Comparison of ENCODE assay signal across 27 cellular contexts in the genomic region with DNA sequence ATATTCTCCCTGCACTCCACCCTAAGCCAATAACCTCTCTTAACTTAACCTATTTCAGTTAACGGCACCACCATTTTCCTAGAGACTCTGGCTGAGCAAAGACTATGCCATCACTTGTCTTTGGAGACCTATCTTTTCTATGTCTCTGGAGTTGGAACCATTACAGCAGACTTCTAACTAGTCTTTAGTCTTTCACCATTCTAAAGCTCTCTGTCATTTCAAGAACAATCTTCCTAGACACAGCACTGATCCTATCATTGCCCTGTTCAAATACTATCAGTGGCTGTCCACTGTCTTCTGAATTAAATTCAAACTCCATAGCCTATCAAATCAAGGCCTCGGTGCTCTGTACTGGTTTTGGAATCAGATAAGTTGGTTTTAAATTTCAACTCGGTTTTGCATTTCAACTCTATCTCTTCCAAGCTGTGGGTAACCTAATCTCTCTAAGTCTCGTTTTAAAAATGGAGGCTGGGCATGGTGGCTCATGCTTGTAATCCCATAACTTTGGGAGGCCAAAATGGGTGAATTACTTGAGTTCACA. TPM values are rescaled to one million over a fixed set of nuclear protein-coding genes. Genes with fewer than 3 reads are reported as not detected.
"Had no signal": no experiment of that assay in that cellular context is flagged by ENCODE, and none has a peak within 500 bp of the region (broad histone marks: within the 10 kb centered on the region; RNA-seq: fewer than 3 reads in every experiment).

No MANE protein-coding gene starts in this region.

- H3K9me3 ChIP-seq: left lung, sigmoid colon, stomach, suprapubic skin, tibial nerve, uterus had no signal

- H3K4me3 ChIP-seq: dorsolateral prefrontal cortex, hepatocyte, left lung, lung, sigmoid colon, smooth muscle cell, stomach, suprapubic skin, tibial nerve, uterus had no signal

- H3K27me3 ChIP-seq: dorsolateral prefrontal cortex, hepatocyte, left lung, stomach, suprapubic skin, tibial nerve, uterus had no signal

- H3K4me3 Mint-ChIP-seq: activated naive CD8-positive, alpha-beta T cell treated with anti-CD3 and anti-CD28 coated beads for 36 hours; activated T-cell treated with anti-CD3 and anti-CD28 coated beads, Interleukin-2, amount 50 U/mL, for 4 hours; effector memory CD8-positive, alpha-beta T cell; stimulated activated memory B cell treated with anti-CD40 and anti-IgM and Interleukin-4, amounts not matched to agents 10 μg/mL and 1 μg/mL and 100 μg/mL, for 72 hours; WTC11 had no signal

- H3K36me3 Mint-ChIP-seq: WTC11 had no signal

- H3K4me1 ChIP-seq: sigmoid colon, tibial nerve, uterus had no signal

- H3K27me3 Mint-ChIP-seq: activated naive CD8-positive, alpha-beta T cell treated with anti-CD3 and anti-CD28 coated beads for 36 hours; effector memory CD8-positive, alpha-beta T cell; stimulated activated memory B cell treated with anti-CD40 and anti-IgM and Interleukin-4, amounts not matched to agents 10 μg/mL and 1 μg/mL and 100 μg/mL, for 72 hours had no signal

- DNase-seq: activated CD4-positive, alpha-beta T cell treated with anti-CD3 and anti-CD28 coated beads, Interleukin-2, amount 50 U/mL, for 48 hours; activated CD8-positive, alpha-beta memory T cell treated with anti-CD3 and anti-CD28 coated beads, Interleukin-2, amount 50 U/mL, for 48 hours; activated naive CD4-positive, alpha-beta T cell treated with Interleukin-2 at 50 U/mL for 16 hours; activated naive CD8-positive, alpha-beta T cell treated with anti-CD3 and anti-CD28 coated beads for 36 hours; activated T-cell treated with anti-CD3 and anti-CD28 coated beads, Interleukin-2, amount 50 U/mL, for 4 hours; central memory CD4-positive, alpha-beta T cell; dorsolateral prefrontal cortex; effector memory CD8-positive, alpha-beta T cell; glutamatergic neuron; kidney glomerular epithelial cell; left lung; occipital lobe; posterior cingulate gyrus; sigmoid colon; stimulated activated CD4-positive, alpha-beta T cell treated with anti-CD3 and anti-CD28 coated beads, Interleukin-15, amount 100 ng/mL, for 24 hours; stomach; T-helper 9 cell; uterus had no signal

- H3K36me3 ChIP-seq: left lung, sigmoid colon, stomach, suprapubic skin, tibial nerve, uterus had no signal

- ATAC-seq: activated T-cell treated with anti-CD3 and anti-CD28 coated beads, Interleukin-2, amount 50 U/mL, for 4 hours; effector memory CD8-positive, alpha-beta T cell; esophagus mucosa; left lung; stimulated activated memory B cell treated with anti-CD40 and anti-IgM and Interleukin-4, amounts not matched to agents 10 μg/mL and 1 μg/mL and 100 μg/mL, for 72 hours; WTC11 had no signal

- H3K9me3 Mint-ChIP-seq: activated naive CD8-positive, alpha-beta T cell treated with anti-CD3 and anti-CD28 coated beads for 36 hours; activated T-cell treated with anti-CD3 and anti-CD28 coated beads, Interleukin-2, amount 50 U/mL, for 4 hours; effector memory CD8-positive, alpha-beta T cell; stimulated activated memory B cell treated with anti-CD40 and anti-IgM and Interleukin-4, amounts not matched to agents 10 μg/mL and 1 μg/mL and 100 μg/mL, for 72 hours; WTC11 had no signal

- H3K27ac ChIP-seq: left lung, sigmoid colon, stomach, suprapubic skin, tibial nerve, uterus had no signal

- H3K27ac Mint-ChIP-seq: activated naive CD8-positive, alpha-beta T cell treated with anti-CD3 and anti-CD28 coated beads for 36 hours; effector memory CD8-positive, alpha-beta T cell; stimulated activated memory B cell treated with anti-CD40 and anti-IgM and Interleukin-4, amounts not matched to agents 10 μg/mL and 1 μg/mL and 100 μg/mL, for 72 hours; WTC11 had no signal

RNA-seq across cellular contexts. Expression of gene RNF43, which starts 31.9 kb away (rescaled TPM):
- total RNA-seq: endothelial cell of umbilical vein had no signal

RNA-seq across cellular contexts. Expression of gene TSPOAP1, which starts 56.8 kb away (rescaled TPM):
- total RNA-seq: endothelial cell of umbilical vein had no signal
